ENCODE assay signal across 22 cellular contexts in the genomic region with DNA sequence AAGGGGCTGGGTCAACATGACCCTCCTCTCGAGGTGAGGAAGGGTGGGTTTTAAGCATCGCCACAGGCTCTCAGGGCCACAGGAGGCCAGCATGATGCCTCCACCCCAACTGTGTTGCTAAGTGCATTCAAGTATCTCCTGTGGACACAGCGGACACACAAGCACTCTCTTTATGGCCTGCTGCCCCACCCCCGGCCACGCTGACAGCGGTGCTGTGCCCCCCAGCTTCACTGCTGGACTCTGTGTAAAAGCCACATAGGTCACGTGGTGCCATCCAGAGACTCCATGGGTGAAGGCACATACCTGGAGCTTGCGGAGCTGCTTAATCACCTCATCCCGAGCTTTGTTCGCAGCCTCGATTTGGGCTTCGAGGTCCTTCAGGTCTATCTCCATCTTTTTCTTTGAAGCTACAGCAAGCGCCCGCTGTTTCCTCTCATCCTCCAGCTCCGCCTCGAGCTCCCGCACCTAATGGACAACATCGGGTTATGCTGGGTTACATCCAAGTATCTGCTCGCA. TPM values are rescaled to one million over a fixed set of nuclear protein-coding genes. Genes with fewer than 3 reads are reported as not detected.
DNase-seq lines count a peak whose midpoint lies in the region; ATAC-seq and TF ChIP-seq lines count a peak whose summit lies in the region.
"Had no signal": no experiment of that assay in that cellular context is flagged by ENCODE, and none has a peak within 500 bp of the region (broad histone marks: within the 10 kb centered on the region; RNA-seq: fewer than 3 reads in every experiment).

No MANE protein-coding gene starts in this region.

- H3K4me3 ChIP-seq in HEK293 (ENCODE audit: low read depth, low read length) (no peak overlapping the region), aorta (ENCODE audit: low read length in 2 of 2) (no peak overlapping the region)
- H3K4me3 ChIP-seq: GM12878 had no signal

- intact Hi-C loops in aorta (cut with DNase I), result loop anchor here in 1 of 2 donors (10.0 kb wide), 1 partner anchor 52 kb away; the partner anchor contains the start of gene NDEL1

- H3K4me3 Mint-ChIP-seq in brain, result no peak overlapping the region
- H3K4me3 Mint-ChIP-seq: CD4-positive, CD25-positive, alpha-beta regulatory T cell; CD8-positive, alpha-beta memory T cell had no signal

- H3K27me3 Mint-ChIP-seq in brain, result no peaks in the 10 kb centered on the region
- H3K27me3 Mint-ChIP-seq: CD4-positive, CD25-positive, alpha-beta regulatory T cell; CD8-positive, alpha-beta memory T cell; IgD-negative memory B cell had no signal

- DNase-seq in islet precursor cell (peak; percentile 47), aorta (peak; percentile 31 to 63), hypothalamus (lab: John Stamatoyannopoulos, UW) (no peak), OCI-M1 (lab: John Stamatoyannopoulos, UW) (no peak)
- DNase-seq: ACHN; BE2C; CD4-positive, CD25-positive, alpha-beta regulatory T cell; CD8-positive, alpha-beta memory T cell; COR-L47; DMS 273 treated with DMSO at 0.1 percent for 48 hours; DMS53; DND-41; EL; GOT3; KBM-7 had no signal

- no peak for TF ChIP-seq CTCF in HEK293 (tag by site-specific recombination; IDR thresholded peaks at IDR 0.05)
- TF ChIP-seq CTCF in brain (conservative IDR thresholded peaks at IDR 0.05), result no peak

- ATAC-seq in aorta (ENCODE audit: low FRiP score) (no peak), HG02623 (IDR thresholded peaks at IDR 0.05; ENCODE audit: unreplicated experiment) (no peak)
- ATAC-seq: GM12878, HCT116 had no signal

- H3K4me1 ChIP-seq in HEK293 (ENCODE audit: control insufficient read depth, insufficient read depth, low read length) (no peaks in the 10 kb centered on the region), aorta (ENCODE audit: control insufficient read depth in 1 of 2, insufficient read depth in 2 of 2, low read length in 2 of 2) (no peaks in the 10 kb centered on the region)
- H3K4me1 ChIP-seq: BE2C had no signal

- H3K27ac Mint-ChIP-seq in brain, result peak overlapping the region in 3 of 5 experiments; percentile 20 to 90 (median 38)
- H3K27ac Mint-ChIP-seq: CD4-positive, CD25-positive, alpha-beta regulatory T cell had no signal

- POLR2A ChIA-PET in HEK293 (lab: Yijun Ruan, JAX), result interaction anchor here (0.8 kb wide), 1 partner anchor 143 kb away, joined by 3 read pairs; the partner anchor contains the start of gene MYH10

- WGBS in aorta, 2 donors, result 85 to 86% methylated on average over 19 of the region's 19 CpGs

- no peak overlapping the region for H3K27ac ChIP-seq in HEK293 (ENCODE audit: extremely low read depth, low read depth, low read length)
- H3K27ac ChIP-seq in aorta (ENCODE audit: low read depth in 1 of 2, low read length in 2 of 2), result no peak overlapping the region
- H3K27ac ChIP-seq: HL-60 had no signal

- H3K36me3 Mint-ChIP-seq in brain, result peaks cover 98% of the 10 kb centered on the region

- H3K36me3 ChIP-seq in HEK293 (ENCODE audit: control insufficient read depth in 2 of 2, insufficient read depth in 1 of 2, low read length in 2 of 2) (peaks cover 86 to 99% of the 10 kb centered on the region in 2 experiments), aorta (ENCODE audit: control insufficient read depth in 1 of 2, insufficient read depth in 2 of 2, low read length in 1 of 2) (peaks cover 13 to 29% of the 10 kb centered on the region in 2 donors)

- peaks cover 6 to 17% (median 7%) of the 10 kb centered on the region in 5 experiments for H3K9me3 Mint-ChIP-seq in brain

- CTCF ChIA-PET in HEK293 (lab: Yijun Ruan, JAX), result interaction anchor here (0.7 to 1.2 kb wide), 2 partner anchors 23 to 67 kb away, joined by 3 to 4 read pairs; no protein-coding TSS in a partner anchor

- no peaks in the 10 kb centered on the region for H3K27me3 ChIP-seq in aorta (ENCODE audit: control insufficient read depth in 1 of 2, insufficient read depth in 2 of 2, low read length in 1 of 2)
- H3K27me3 ChIP-seq: BE2C had no signal

- no peaks in the 10 kb centered on the region for H3K4me1 Mint-ChIP-seq in brain

- H3K9me3 ChIP-seq in HEK293 (ENCODE audit: control insufficient read depth, insufficient read depth, low read depth, low read length) (no peaks in the 10 kb centered on the region), aorta (ENCODE audit: control insufficient read depth, low read length) (no peaks in the 10 kb centered on the region)
- H3K9me3 ChIP-seq: BE2C had no signal

TF ChIP-seq in HEK293, 187 proteins besides CTCF, POLR2A, EP300 and RAD21:
- TF ChIP-seq ZIC2 (tag by site-specific recombination; IDR thresholded peaks at IDR 0.05) (peak; percentile 58), ZFP37 (tag by site-specific recombination; IDR thresholded peaks at IDR 0.05) (no peak)

RNA-seq across cellular contexts. Expression of gene NDEL1, which starts 51.5 kb away (rescaled TPM):
- polyA plus RNA-seq in brain (ENCODE audit: insufficient read depth, low read depth, low replicate concordance), result 33.2 TPM
- total RNA-seq in aorta, result 100 to 1,000 TPM; 110 to 135 TPM
- 10 to 100 TPM; 52.3 to 79.3 TPM for polyA plus RNA-seq in aorta

Comparison
In these comparisons a context has a peak if more than half of its experiments do, and no peak if none do; other contexts are left out.
1. DNase-seq: peak in islet precursor cell (single experiment) and aorta (2 of 2); none in hypothalamus (0 of 51) and OCI-M1 (single experiment).